In the genomic region with DNA sequence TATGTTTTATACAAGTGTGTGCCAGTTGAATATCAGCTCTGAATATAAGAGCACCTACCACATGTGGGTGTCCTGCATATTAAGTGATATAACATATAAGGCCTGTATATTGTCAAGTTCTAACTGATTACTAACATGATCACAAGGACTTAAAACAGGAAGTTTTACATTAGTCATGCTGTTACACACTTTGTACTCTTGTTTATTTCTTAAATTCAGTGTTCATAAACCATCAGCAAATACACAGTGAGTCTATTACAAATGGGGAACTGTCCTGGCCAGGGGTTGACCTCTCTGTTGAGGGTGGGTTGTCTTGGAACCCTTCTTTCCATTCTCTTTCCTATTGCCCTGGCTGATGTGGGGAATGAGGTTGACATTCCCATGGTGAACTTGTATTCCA, we compare ENCODE assay signal across 23 cellular contexts. TPM values are rescaled to one million over a fixed set of nuclear protein-coding genes. Genes with fewer than 3 reads are reported as not detected.
A peak's percentile ranks its signal among the peaks of the same experiment; 100 is the strongest.
DNase-seq lines count a peak whose midpoint lies in the region; ATAC-seq and TF ChIP-seq lines count a peak whose summit lies in the region.
"Had no signal": no experiment of that assay in that cellular context is flagged by ENCODE, and none has a peak within 500 bp of the region (broad histone marks: within the 10 kb centered on the region; RNA-seq: fewer than 3 reads in every experiment).

No MANE protein-coding gene starts in this region.

- H3K27ac ChIP-seq in mammary epithelial cell (ENCODE audit: insufficient read depth, low read depth, low read length) (no peak overlapping the region), breast epithelium (no peak overlapping the region)
- H3K27ac ChIP-seq: KMS-11, parathyroid adenoma, PC-9, SJSA1, tibial nerve had no signal

- H3K27me3 ChIP-seq in mammary epithelial cell (ENCODE audit: insufficient read depth, low read length) (no peaks in the 10 kb centered on the region), breast epithelium (no peaks in the 10 kb centered on the region)
- H3K27me3 ChIP-seq: SJSA1, tibial nerve had no signal

- no peaks in the 10 kb centered on the region for H4K20me1 ChIP-seq in mammary epithelial cell (ENCODE audit: insufficient read depth, low read length)

- H3K4me3 Mint-ChIP-seq in stimulated activated effector memory CD8-positive, alpha-beta T cell treated with anti-CD3 and anti-CD28 coated beads, Interleukin-12 subunit alpha, Interleukin-12 subunit beta, amount 100 ng/mL, for 72 hours: no peak overlapping the region
- H3K4me3 Mint-ChIP-seq: endodermal cell; natural killer cell treated with Interleukin-12 subunit alpha and Interleukin-12 subunit beta and Interleukin-15 and Interleukin-18, amount 100 ng/mL, for 72 hours; stimulated activated naive B cell treated with anti-CD40 and anti-IgM and Interleukin-4, amounts not matched to agents 10 μg/mL and 1 μg/mL and 100 μg/mL, for 72 hours; WTC11 had no signal

- no peak overlapping the region for H3K4me2 ChIP-seq in mammary epithelial cell (ENCODE audit: insufficient read depth, low read depth, low read length)
- H3K4me2 ChIP-seq: KMS-11, PC-9 had no signal

- peak overlapping the region; percentile 42 for H2AFZ ChIP-seq in mammary epithelial cell (ENCODE audit: low read depth, low read length)
- H2AFZ ChIP-seq: parathyroid adenoma, PC-9 had no signal

- H3K9me3 ChIP-seq in mammary epithelial cell (replicated peaks; ENCODE audit: insufficient read depth, low read length) (no peaks in the 10 kb centered on the region), breast epithelium (no peaks in the 10 kb centered on the region)
- H3K9me3 ChIP-seq: Caco-2, SJSA1, tibial nerve had no signal

- ATAC-seq in stimulated activated effector memory CD8-positive, alpha-beta T cell treated with anti-CD3 and anti-CD28 coated beads, Interleukin-12 subunit alpha, Interleukin-12 subunit beta, amount 100 ng/mL, for 72 hours: no peak
- ATAC-seq: stimulated activated naive B cell treated with anti-CD40 and anti-IgM and Interleukin-4, amounts not matched to agents 10 μg/mL and 1 μg/mL and 100 μg/mL, for 72 hours; WTC11 had no signal

- BruUV-seq in mammary epithelial cell (replicated peaks; lab: Mats Ljungman, UMichigan): no TSS peak

- in situ Hi-C loops in mammary epithelial cell (cut with MboI; ENCODE audit: low sequenced_read_pairs in 2 of 2): no loop called here

- H3K36me3 ChIP-seq in mammary epithelial cell (ENCODE audit: insufficient read depth, low read length) (no peaks in the 10 kb centered on the region), breast epithelium (no peaks in the 10 kb centered on the region)
- H3K36me3 ChIP-seq: SJSA1 had no signal

- CTCF ChIA-PET in mammary epithelial cell (lab: Charles Lee; ENCODE audit: low non-redundant PET): no interaction called here

- peak overlapping the region; percentile 26 for H3K27ac Mint-ChIP-seq in stimulated activated effector memory CD8-positive, alpha-beta T cell treated with anti-CD3 and anti-CD28 coated beads, Interleukin-12 subunit alpha, Interleukin-12 subunit beta, amount 100 ng/mL, for 72 hours
- H3K27ac Mint-ChIP-seq: endodermal cell; natural killer cell treated with Interleukin-12 subunit alpha and Interleukin-12 subunit beta and Interleukin-15 and Interleukin-18, amount 100 ng/mL, for 72 hours; stimulated activated naive B cell treated with anti-CD40 and anti-IgM and Interleukin-4, amounts not matched to agents 10 μg/mL and 1 μg/mL and 100 μg/mL, for 72 hours; WTC11 had no signal

- DNase-seq in mammary epithelial cell: no peak
- DNase-seq in breast epithelium (ENCODE audit: low spot score in 2 of 2): no peak
- DNase-seq in MV-4-11 (lab: John Stamatoyannopoulos, UW): peak; percentile 44
- DNase-seq in dermis blood vessel endothelial cell: peak; percentile 9
- DNase-seq in stimulated activated effector memory CD8-positive, alpha-beta T cell treated with anti-CD3 and anti-CD28 coated beads, Interleukin-12 subunit alpha, Interleukin-12 subunit beta, amount 100 ng/mL, for 72 hours (ENCODE audit: low spot score in 2 of 2): no peak
- no peak for DNase-seq in hypothalamus (lab: John Stamatoyannopoulos, UW)
- no peak for DNase-seq in NCI-H2081 (lab: John Stamatoyannopoulos, UW)
- DNase-seq in pons (ENCODE audit: low spot score): no peak
- DNase-seq: activated gamma-delta T cell; aorta; Caco-2; cerebellar nuclear complex; endodermal cell; NCI-H1105 treated with DMSO at 0.1 percent for 48 hours; NCI-H2171; PC-9; stimulated activated naive B cell treated with anti-CD40 and anti-IgM and Interleukin-4, amounts not matched to agents 10 μg/mL and 1 μg/mL and 100 μg/mL, for 72 hours had no signal

- H3K4me1 Mint-ChIP-seq in stimulated activated effector memory CD8-positive, alpha-beta T cell treated with anti-CD3 and anti-CD28 coated beads, Interleukin-12 subunit alpha, Interleukin-12 subunit beta, amount 100 ng/mL, for 72 hours: peaks cover 23% of the 10 kb centered on the region
- H3K4me1 Mint-ChIP-seq: stimulated activated naive B cell treated with anti-CD40 and anti-IgM and Interleukin-4, amounts not matched to agents 10 μg/mL and 1 μg/mL and 100 μg/mL, for 72 hours; WTC11 had no signal

- intact Hi-C loops in mammary epithelial cell (cut with micrococcal nuclease) (no loop called here), breast epithelium (cut with DNase I; ENCODE audit: low total_unique reads) (no loop called here)

- H3K4me1 ChIP-seq in mammary epithelial cell (ENCODE audit: insufficient read depth, low read length) (peaks cover 4% of the 10 kb centered on the region), breast epithelium (no peaks in the 10 kb centered on the region)
- H3K4me1 ChIP-seq: Caco-2, parathyroid adenoma, tibial nerve had no signal

- TF ChIP-seq CTCF in mammary epithelial cell (conservative IDR thresholded peaks at IDR 0.05 in 1 of 2, IDR thresholded peaks at IDR 0.05 in 1 of 2; ENCODE audit: extremely low read depth in 1 of 2, insufficient read depth in 1 of 2, low read depth in 1 of 2, low read length in 2 of 2) (no peak), breast epithelium (IDR thresholded peaks at IDR 0.05) (no peak)

- H3K9me3 Mint-ChIP-seq in stimulated activated effector memory CD8-positive, alpha-beta T cell treated with anti-CD3 and anti-CD28 coated beads, Interleukin-12 subunit alpha, Interleukin-12 subunit beta, amount 100 ng/mL, for 72 hours: no peaks in the 10 kb centered on the region
- H3K9me3 Mint-ChIP-seq: endodermal cell; natural killer cell treated with Interleukin-12 subunit alpha and Interleukin-12 subunit beta and Interleukin-15 and Interleukin-18, amount 100 ng/mL, for 72 hours; stimulated activated naive B cell treated with anti-CD40 and anti-IgM and Interleukin-4, amounts not matched to agents 10 μg/mL and 1 μg/mL and 100 μg/mL, for 72 hours; WTC11 had no signal

- TF ChIP-seq POLR2A in breast epithelium (IDR thresholded peaks at IDR 0.05): no peak

- no peak overlapping the region for H3K9ac ChIP-seq in mammary epithelial cell (ENCODE audit: insufficient read depth, low read length)
- H3K9ac ChIP-seq: KMS-11, parathyroid adenoma had no signal

- peaks cover 99% of the 10 kb centered on the region for H3K36me3 Mint-ChIP-seq in stimulated activated effector memory CD8-positive, alpha-beta T cell treated with anti-CD3 and anti-CD28 coated beads, Interleukin-12 subunit alpha, Interleukin-12 subunit beta, amount 100 ng/mL, for 72 hours

- H3K4me3 ChIP-seq in mammary epithelial cell (replicated peaks in 1 of 3; ENCODE audit: insufficient read depth in 1 of 3, low read depth in 2 of 3, low read length in 3 of 3) (no peak overlapping the region), breast epithelium (no peak overlapping the region)
- H3K4me3 ChIP-seq: PC-9, SJSA1, tibial nerve had no signal

- dilution Hi-C loops in mammary epithelial cell (cut with HindIII; ENCODE audit: low sequenced_read_pairs): no loop called here

- H3K79me2 ChIP-seq in mammary epithelial cell (ENCODE audit: insufficient read depth, low read length): no peaks in the 10 kb centered on the region
- H3K79me2 ChIP-seq: parathyroid adenoma had no signal

RNA-seq across cellular contexts. Expression of a gene that starts 19.1 kb away (rescaled TPM):
- total RNA-seq in mammary epithelial cell: 1 to 10 TPM; 4.6 to 5.0 TPM
- polyA plus RNA-seq in mammary epithelial cell: 0.79 TPM
- 2.6 TPM for polyA minus RNA-seq in mammary epithelial cell
- total RNA-seq in breast epithelium: 10 to 100 TPM in 1 of 3 donors, 1 to 10 TPM in 2; 4.0 to 11.1 (median 7.2) TPM
- 4.1 and 4.4 TPM in 2 replicates for total RNA-seq in dermis blood vessel endothelial cell

Comparison
In these comparisons a context has a peak if more than half of its experiments do, and no peak if none do; other contexts are left out.
1. DNase-seq: peak in MV-4-11 (single experiment) and dermis blood vessel endothelial cell (single experiment); none in mammary epithelial cell (single experiment), breast epithelium (0 of 2), stimulated activated effector memory CD8-positive, alpha-beta T cell treated with anti-CD3 and anti-CD28 coated beads, Interleukin-12 subunit alpha, Interleukin-12 subunit beta, amount 100 ng/mL, for 72 hours (0 of 2), hypothalamus (0 of 51), NCI-H2081 (0 of 2) and pons (single experiment).